8 cellular contexts compared by ENCODE assay signal in genomic region chr3:49906004-49906860, GRCh38. TPM values are rescaled to one million over a fixed set of nuclear protein-coding genes. Genes with fewer than 3 reads are reported as not detected.
DNase-seq lines count a peak whose midpoint lies in the region; ATAC-seq and TF ChIP-seq lines count a peak whose summit lies in the region.

No MANE protein-coding gene starts in this region.

- H3K4me3 ChIP-seq in BE2C (ENCODE audit: low read depth, low read length) (no peak overlapping the region), H7 (ENCODE audit: insufficient read depth, low read depth, low read length) (peak overlapping the region; percentile 12), astrocyte of the spinal cord (ENCODE audit: low read depth, low read length) (peak overlapping the region; percentile 18), iPS-15b (ENCODE audit: low read depth, low read length) (peak overlapping the region; percentile 9), smooth muscle cell (peak overlapping the region; percentile 43)

- WGBS in smooth muscle cell (ENCODE audit: low lambda C conversion rate), result 22% methylated on average over 15 of the region's 15 CpGs

- ATAC-seq in T-helper 17 cell, result peak; percentile 50
- no peak for ATAC-seq in GM21576 (IDR thresholded peaks at IDR 0.05; ENCODE audit: unreplicated experiment)

- peak overlapping the region; percentile 91 for H2AFZ ChIP-seq in smooth muscle cell (ENCODE audit: low read depth)

- peaks cover 6% of the 10 kb centered on the region for H3K36me3 Mint-ChIP-seq in T-helper 17 cell (ENCODE audit: low read depth)

- H3K27me3 ChIP-seq in BE2C (no peaks in the 10 kb centered on the region), H7 (ENCODE audit: control insufficient read depth, insufficient read depth, low read length) (peaks cover 3% of the 10 kb centered on the region; the same call in 1 of the 2 replicates), iPS-15b (ENCODE audit: control insufficient read depth, insufficient read depth, low read length) (peaks cover 13% of the 10 kb centered on the region), smooth muscle cell (ENCODE audit: low read depth) (no peaks in the 10 kb centered on the region)

- H3K4me1 ChIP-seq in BE2C, result no peaks in the 10 kb centered on the region
- peaks cover 16% of the 10 kb centered on the region for H3K4me1 ChIP-seq in iPS-15b (ENCODE audit: control insufficient read depth, insufficient read depth, low read length)
- H3K4me1 ChIP-seq in smooth muscle cell (ENCODE audit: low read depth), result peaks cover 10% of the 10 kb centered on the region

- no peaks in the 10 kb centered on the region for H3K27me3 Mint-ChIP-seq in T-helper 17 cell

- no peak overlapping the region for H3K27ac ChIP-seq in smooth muscle cell (ENCODE audit: low read depth)

- peak overlapping the region; percentile 70 for H3K4me3 Mint-ChIP-seq in T-helper 17 cell

- H3K9ac ChIP-seq in iPS-15b (ENCODE audit: low read depth, low read length) (peak overlapping the region; percentile 9), smooth muscle cell (ENCODE audit: low read depth) (no peak overlapping the region)

- no peaks in the 10 kb centered on the region for H3K79me2 ChIP-seq in smooth muscle cell (ENCODE audit: low read depth)

- TF ChIP-seq CTCF in BE2C (IDR thresholded peaks at IDR 0.05; ENCODE audit: low read depth, low read length) (peak; percentile 27), astrocyte of the spinal cord (IDR thresholded peaks at IDR 0.05; ENCODE audit: low read depth, low read length) (peak; percentile 74), smooth muscle cell (IDR thresholded peaks at IDR 0.05; ENCODE audit: borderline replicate concordance, insufficient read depth, poor library complexity, severe bottlenecking) (peak; percentile 51)

- no peaks in the 10 kb centered on the region for H3K9me3 ChIP-seq in BE2C
- no peaks in the 10 kb centered on the region for H3K9me3 ChIP-seq in T-helper 17 cell (ENCODE audit: control insufficient read depth, low read length, poor library complexity, severe bottlenecking)
- H3K9me3 ChIP-seq in iPS-15b (ENCODE audit: control insufficient read depth, insufficient read depth, low read length), result no peaks in the 10 kb centered on the region
- H3K9me3 ChIP-seq in smooth muscle cell (replicated peaks; ENCODE audit: low read depth), result no peaks in the 10 kb centered on the region

- peak overlapping the region; percentile 87 for H3K27ac Mint-ChIP-seq in T-helper 17 cell

- no peaks in the 10 kb centered on the region for H4K20me1 ChIP-seq in smooth muscle cell (ENCODE audit: low read depth)

- H3K4me1 Mint-ChIP-seq in T-helper 17 cell, result peaks cover 30% of the 10 kb centered on the region

- H3K4me2 ChIP-seq in smooth muscle cell, result peak overlapping the region; percentile 87

- H3K36me3 ChIP-seq in BE2C (no peaks in the 10 kb centered on the region), H7 (replicated peaks; ENCODE audit: control insufficient read depth, insufficient read depth, low read length) (no peaks in the 10 kb centered on the region), iPS-15b (ENCODE audit: control insufficient read depth, insufficient read depth, low read length) (no peaks in the 10 kb centered on the region), smooth muscle cell (ENCODE audit: low read depth) (no peaks in the 10 kb centered on the region)

- H3F3A ChIP-seq in smooth muscle cell (ENCODE audit: low read depth), result peaks cover 5% of the 10 kb centered on the region

- in situ Hi-C loops in astrocyte of the spinal cord (cut with HindIII; ENCODE audit: low sequenced_read_pairs), result no loop called here

- DNase-seq in BE2C (peak; percentile 33), H7 (peak; percentile 90), T-helper 17 cell (peak; percentile 30 to 36 (median 33)), astrocyte of the spinal cord (ENCODE audit: low read depth, low spot score) (peak; percentile 39), smooth muscle cell (lab: John Stamatoyannopoulos, UW; ENCODE audit: unreplicated experiment) (no peak), NCI-H510A treated with DMSO at 0.1 percent for 48 hours (lab: John Stamatoyannopoulos, UW) (no peak)

RNA-seq across cellular contexts. Expression of gene MST1R, which starts 2.6 kb away (rescaled TPM):
- polyA plus RNA-seq in BE2C (2012; ENCODE audit: insufficient read depth, insufficient read length, low read depth), result 0.83 TPM
- 0.76 and 2.0 TPM in 2 replicates for total RNA-seq in H7 (2014; rRNA removed; shearing (Covaris generic))
- total RNA-seq in T-helper 17 cell (1 to 10 TPM in 1 of 2 donors, under 1 TPM in 1; 0.63 to 1.7 TPM), smooth muscle cell (0.63 TPM in 1 of 2 replicates, not detected in the other)
- 0.28 and 0.59 TPM in 2 replicates for polyA plus RNA-seq in smooth muscle cell

RNA-seq across cellular contexts. Expression of gene MON1A, which starts 23.4 kb away (rescaled TPM):
- polyA plus RNA-seq in BE2C (2012; ENCODE audit: insufficient read depth, insufficient read length, low read depth), result 40.9 TPM
- total RNA-seq in H7 (2014; rRNA removed; shearing (Covaris generic)), result 10.2 and 15.9 TPM in 2 replicates
- total RNA-seq in T-helper 17 cell (1 to 10 TPM; 2.3 to 4.6 TPM), smooth muscle cell (4.1 and 9.0 TPM in 2 replicates)
- 8.3 and 9.8 TPM in 2 replicates for polyA plus RNA-seq in smooth muscle cell

RNA-seq across cellular contexts. Expression of gene RBM6, which starts 33.7 kb away (rescaled TPM):
- 41.8 TPM for polyA plus RNA-seq in BE2C (2012; ENCODE audit: insufficient read depth, insufficient read length, low read depth)
- 41.6 and 72.7 TPM in 2 replicates for total RNA-seq in H7 (2014; rRNA removed; shearing (Covaris generic))
- total RNA-seq in T-helper 17 cell (100 to 1,000 TPM; 129 to 148 TPM), smooth muscle cell (42.4 and 45.6 TPM in 2 replicates)
- polyA plus RNA-seq in smooth muscle cell, result 41.7 and 51.2 TPM in 2 replicates

RNA-seq across cellular contexts. Expression of gene CAMKV, which starts 36.5 kb away (rescaled TPM):
- polyA plus RNA-seq in BE2C (2012; ENCODE audit: insufficient read depth, insufficient read length, low read depth), result 42.9 TPM
- total RNA-seq in H7 (2014; rRNA removed; shearing (Covaris generic)), result 38.6 and 46.8 TPM in 2 replicates
- total RNA-seq in T-helper 17 cell, result under 1 TPM; 0.47 to 0.89 TPM
- total RNA-seq in smooth muscle cell, result not detected in 2 replicates
- not detected in 2 replicates for polyA plus RNA-seq in smooth muscle cell

RNA-seq across cellular contexts. Expression of gene TRAIP, which starts 49.9 kb away (rescaled TPM):
- polyA plus RNA-seq in BE2C (2012; ENCODE audit: insufficient read depth, insufficient read length, low read depth), result 7.8 TPM
- 16.1 and 24.9 TPM in 2 replicates for total RNA-seq in H7 (2014; rRNA removed; shearing (Covaris generic))
- total RNA-seq in T-helper 17 cell, result 1 to 10 TPM; 4.8 to 5.5 TPM
- 1.1 and 3.8 TPM in 2 replicates for total RNA-seq in smooth muscle cell
- 3.3 and 4.6 TPM in 2 replicates for polyA plus RNA-seq in smooth muscle cell

Comparison
In these comparisons a context has a peak if more than half of its experiments do, and no peak if none do; other contexts are left out.
1. DNase-seq: peak in BE2C (single experiment), H7 (single experiment), T-helper 17 cell (3 of 3) and astrocyte of the spinal cord (single experiment); none in smooth muscle cell (single experiment) and NCI-H510A treated with DMSO at 0.1 percent for 48 hours (single experiment).
2. Peak in every context shown above with its lines, with median percentiles within 50 percentile points of each other: CTCF ChIP-seq.